Comparison of ENCODE assay signal across 33 cellular contexts in the genomic region with DNA sequence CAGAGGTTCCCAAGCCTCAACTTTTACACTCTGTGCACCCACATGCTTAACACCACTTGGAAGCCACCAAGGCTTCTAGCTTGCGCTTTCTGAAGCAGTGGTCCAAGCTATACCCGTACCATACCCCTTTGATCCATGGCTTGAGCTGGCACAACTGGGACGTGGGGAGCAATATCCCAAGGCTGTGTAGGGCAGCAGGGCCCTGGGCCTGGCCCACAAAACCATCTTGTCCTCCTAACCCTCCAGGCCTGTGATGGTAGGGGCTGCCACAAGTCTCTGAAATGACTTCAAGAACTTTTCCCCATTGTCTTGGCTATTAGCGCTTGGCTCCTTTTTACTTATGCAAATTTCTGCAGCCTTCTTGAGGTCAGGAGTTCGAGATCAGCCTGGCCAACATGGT. TPM values are rescaled to one million over a fixed set of nuclear protein-coding genes. Genes with fewer than 3 reads are reported as not detected.
"Had no signal": no experiment of that assay in that cellular context is flagged by ENCODE, and none has a peak within 500 bp of the region (broad histone marks: within the 10 kb centered on the region; RNA-seq: fewer than 3 reads in every experiment).

No MANE protein-coding gene starts in this region.

- H3K36me3 ChIP-seq: adrenal gland, brain microvascular endothelial cell, breast epithelium, cardiac muscle cell had no signal

- H3K9me3 ChIP-seq: adrenal gland, ascending aorta, breast epithelium had no signal

- DNase-seq: activated effector memory CD4-positive, alpha-beta T cell treated with anti-CD3 and anti-CD28 coated beads, Interleukin-2, amount 50 U/mL, for 16 hours; activated effector memory CD4-positive, alpha-beta T cell treated with Interleukin-2 at 50 U/mL for 16 hours; activated gamma-delta T cell; activated gamma-delta T cell treated with Interleukin-2 at 50 U/mL for 16 hours; activated naive CD4-positive, alpha-beta T cell; activated naive CD4-positive, alpha-beta T cell treated with anti-CD3 and anti-CD28 coated beads for 36 hours; activated naive CD4-positive, alpha-beta T cell treated with anti-CD3 and anti-CD28 coated beads, Interleukin-2, amount 10 ng/mL, durations not matched to agents 7 days and 5 days; activated naive CD4-positive, alpha-beta T cell treated with anti-CD3 and anti-CD28 coated beads, Interleukin-2, amount 50 U/mL, for 16 hours; activated naive CD4-positive, alpha-beta T cell treated with Interleukin-2 at 50 U/mL for 16 hours; activated naive CD8-positive, alpha-beta T cell treated with anti-CD3 and anti-CD28 coated beads for 36 hours; activated naive CD8-positive, alpha-beta T cell treated with anti-CD3 and anti-CD28 coated beads, Interleukin-2, amount 10 ng/mL, durations not matched to agents 7 days and 5 days; activated naive CD8-positive, alpha-beta T cell treated with anti-CD3 and anti-CD28 coated beads, Interleukin-2, amount 50 U/mL, for 24 hours; activated T-cell treated with anti-CD3 and anti-CD28 coated beads, Interleukin-2, amount 50 U/mL, for 24 hours; activated T-cell treated with anti-CD3 and anti-CD28 coated beads, Interleukin-2, amount 50 U/mL, for 4 hours; activated T-cell treated with anti-CD3 and anti-CD28 coated beads, Interleukin-2, amount 50 U/mL, for 48 hours; activated T-cell treated with anti-CD3 and anti-CD28 coated beads, Interleukin-2, amount 50 U/mL, for 72 hours; adrenal gland; amniotic stem cell; amygdala; anterior cingulate cortex; aorta; brain microvascular endothelial cell; caudate nucleus; central memory CD4-positive, alpha-beta T cell; cerebellar nuclear complex had no signal

- H3K4me3 ChIP-seq: adrenal gland, ascending aorta, breast epithelium, cardiac muscle cell had no signal

- H3K4me1 ChIP-seq: adrenal gland, ascending aorta, breast epithelium had no signal

- H3K27ac ChIP-seq: adrenal gland, ascending aorta, brain microvascular endothelial cell, breast epithelium, cardiac muscle cell had no signal

- FAIRE-seq: astrocyte, bronchial epithelial cell, colon had no signal

- H3K27me3 ChIP-seq: adrenal gland, ascending aorta, brain microvascular endothelial cell, breast epithelium, cardiac muscle cell had no signal

- ATAC-seq: activated naive CD4-positive, alpha-beta T cell treated with anti-CD3 and anti-CD28 coated beads, Interleukin-2, amount 50 U/mL, for 72 hours; activated naive CD8-positive, alpha-beta T cell treated with anti-CD3 and anti-CD28 coated beads, Interleukin-2, amount 50 U/mL, for 24 hours; activated T-cell treated with anti-CD3 and anti-CD28 coated beads, Interleukin-2, amount 50 U/mL, for 4 hours; activated T-cell treated with anti-CD3 and anti-CD28 coated beads, Interleukin-2, amount 50 U/mL, for 72 hours; activated T-helper 17 cell treated with anti-CD3 and anti-CD28 coated beads, Interleukin-2, amount 50 U/mL, for 72 hours had no signal

RNA-seq across cellular contexts. Expression of a gene that starts 41.1 kb away (rescaled TPM):
- total RNA-seq: ascending aorta had no signal
